In the genomic region with DNA sequence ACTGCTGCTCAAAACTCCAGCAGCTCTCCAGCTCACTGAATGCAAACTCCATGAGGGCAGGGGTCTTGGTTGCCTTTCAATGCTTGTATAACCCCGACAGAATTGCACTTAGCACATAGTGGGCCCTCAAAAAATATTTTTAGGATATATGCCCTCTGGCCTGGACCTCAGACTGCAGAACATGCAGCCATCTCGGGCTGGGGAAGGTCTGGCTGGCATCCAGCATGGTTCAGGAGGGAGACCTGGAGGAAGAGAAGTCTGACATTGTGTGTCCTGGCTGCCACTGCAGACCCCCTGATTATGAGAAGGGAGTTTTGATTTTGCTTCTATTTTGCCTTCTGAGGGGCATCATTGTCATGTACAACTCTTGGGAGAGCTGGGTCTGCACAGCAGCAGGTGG, we compare ENCODE assay signal across 25 cellular contexts.
DNase-seq lines count a peak whose midpoint lies in the region; ATAC-seq and TF ChIP-seq lines count a peak whose summit lies in the region.
"Had no signal": no experiment of that assay in that cellular context is flagged by ENCODE, and none has a peak within 500 bp of the region (broad histone marks: within the 10 kb centered on the region; RNA-seq: fewer than 3 reads in every experiment).

No MANE protein-coding gene starts in this region.

- BruUV-seq in MCF 10A (replicated peaks; lab: Mats Ljungman, UMichigan): no TSS peak

- H3K4me3 ChIP-seq in breast epithelium (no peak overlapping the region), esophagus muscularis mucosa (no peak overlapping the region), sigmoid colon (no peak overlapping the region), aorta (ENCODE audit: low read length in 2 of 2) (no peak overlapping the region), vagina (no peak overlapping the region)
- H3K4me3 ChIP-seq: BLaER1 treated with 17β-estradiol and CSF1 and Interleukin-3, amounts not matched to agents 10 nM and 100 nM; Peyer's patch; SJSA1 had no signal

- POLR2A ChIA-PET in MCF 10A (lab: Yijun Ruan, JAX): no interaction called here

- CTCF ChIA-PET in MCF 10A (lab: Yijun Ruan, JAX): interaction anchor here (1.3 to 1.9 kb wide), 2 partner anchors 14 to 220 kb away, joined by 5 to 9 read pairs; no protein-coding TSS in a partner anchor

- H3K36me3 ChIP-seq in breast epithelium (no peaks in the 10 kb centered on the region), esophagus muscularis mucosa (peaks cover under 1 to 20% (median 14%) of the 10 kb centered on the region in 4 donors), sigmoid colon (peaks cover 0 to 19% (median 2%) of the 10 kb centered on the region in 4 donors), aorta (ENCODE audit: control insufficient read depth in 1 of 2, insufficient read depth in 2 of 2, low read length in 1 of 2) (peaks cover 2 to 3% of the 10 kb centered on the region in 2 donors), vagina (no peaks in the 10 kb centered on the region)

- H3K27ac Mint-ChIP-seq in MCF 10A (ENCODE audit: low read depth, unreplicated experiment): no peak overlapping the region

- TF ChIP-seq POLR2A in breast epithelium (IDR thresholded peaks at IDR 0.05): no peak
- TF ChIP-seq POLR2A in esophagus muscularis mucosa (IDR thresholded peaks at IDR 0.05; ENCODE audit: low read depth): no peak
- no peak for TF ChIP-seq POLR2A in sigmoid colon (IDR thresholded peaks at IDR 0.05)
- TF ChIP-seq POLR2A in vagina (IDR thresholded peaks at IDR 0.05): no peak

- H3K27ac ChIP-seq in breast epithelium (peak overlapping the region; percentile 44 to 48), esophagus muscularis mucosa (replicated peaks in 1 of 4) (peak overlapping the region; percentile 69 to 80 (median 75)), sigmoid colon (peak overlapping the region; percentile 57 to 83 (median 77)), aorta (ENCODE audit: low read depth in 1 of 2, low read length in 2 of 2) (peak overlapping the region; percentile 35 to 49), vagina (no peak overlapping the region)
- H3K27ac ChIP-seq: BLaER1 treated with 17β-estradiol and CSF1 and Interleukin-3, amounts not matched to agents 10 nM and 100 nM; Peyer's patch; SJSA1 had no signal

- peaks cover 8% of the 10 kb centered on the region for H3K4me1 Mint-ChIP-seq in MCF 10A (ENCODE audit: insufficient read depth, unreplicated experiment)

- ATAC-seq in aorta (ENCODE audit: low FRiP score): no peak
- ATAC-seq: Right ventricle myocardium inferior had no signal

- no peaks in the 10 kb centered on the region for H3K9me3 ChIP-seq in breast epithelium
- no peaks in the 10 kb centered on the region for H3K9me3 ChIP-seq in esophagus muscularis mucosa
- H3K9me3 ChIP-seq in sigmoid colon: no peaks in the 10 kb centered on the region
- no peaks in the 10 kb centered on the region for H3K9me3 ChIP-seq in aorta (ENCODE audit: control insufficient read depth, low read length)
- H3K9me3 ChIP-seq in vagina: no peaks in the 10 kb centered on the region
- H3K9me3 ChIP-seq: BLaER1 treated with 17β-estradiol and CSF1 and Interleukin-3, amounts not matched to agents 10 nM and 100 nM; Peyer's patch; SJSA1 had no signal

- H3K4me1 ChIP-seq in breast epithelium: no peaks in the 10 kb centered on the region
- peaks cover 18 to 32% (median 28%) of the 10 kb centered on the region in 4 donors for H3K4me1 ChIP-seq in esophagus muscularis mucosa
- peaks cover 0 to 32% (median 23%) of the 10 kb centered on the region in 4 donors for H3K4me1 ChIP-seq in sigmoid colon
- no peaks in the 10 kb centered on the region for H3K4me1 ChIP-seq in aorta (ENCODE audit: control insufficient read depth in 1 of 2, insufficient read depth in 2 of 2, low read length in 2 of 2)
- no peaks in the 10 kb centered on the region for H3K4me1 ChIP-seq in vagina
- H3K4me1 ChIP-seq: Peyer's patch had no signal

- TF ChIP-seq CTCF in breast epithelium (IDR thresholded peaks at IDR 0.05) (no peak), MCF 10A (IDR thresholded peaks at IDR 0.05; ENCODE audit: unreplicated experiment) (no peak), esophagus muscularis mucosa (IDR thresholded peaks at IDR 0.05) (no peak), sigmoid colon (IDR thresholded peaks at IDR 0.05) (no peak), vagina (IDR thresholded peaks at IDR 0.05) (no peak)

- DNase-seq in breast epithelium (ENCODE audit: low spot score in 2 of 2) (no peak), MCF 10A (ENCODE audit: unreplicated experiment) (no peak), esophagus muscularis mucosa (ENCODE audit: extremely low spot score) (no peak), sigmoid colon (no peak), aorta (peak in 1 of 2 donors; percentile 42), DMS79 (lab: John Stamatoyannopoulos, UW) (no peak), COLO829 (ENCODE audit: low spot score) (no peak), vagina (ENCODE audit: extremely low spot score in 2 of 2) (no peak)
- DNase-seq: 8988T; CD4-positive, alpha-beta memory T cell; DMS53; EL; GF-D8; KG1; NCI-H1092 treated with DMSO at 0.1 percent for 48 hours; NCI-H1436 treated with DMSO at 0.1 percent for 48 hours; NCI-H2029 treated with DMSO at 0.1 percent for 48 hours; NCI-H2171; NCI-H345; NCI-H524; NCI-H82; Peyer's patch had no signal

- H3K9me3 Mint-ChIP-seq in MCF 10A (ENCODE audit: unreplicated experiment): no peaks in the 10 kb centered on the region
- H3K9me3 Mint-ChIP-seq: CD4-positive, alpha-beta memory T cell had no signal

- 79% methylated on average over 2 of the region's 2 CpGs for WGBS in esophagus muscularis mucosa
- 82 to 85% methylated on average over 2 of the region's 2 CpGs for WGBS in sigmoid colon, 2 donors
- 55 to 58% methylated on average over 2 of the region's 2 CpGs for WGBS in aorta, 2 donors

- no peak overlapping the region for H3K4me3 Mint-ChIP-seq in MCF 10A (ENCODE audit: unreplicated experiment)
- H3K4me3 Mint-ChIP-seq: CD4-positive, alpha-beta memory T cell had no signal

- H3K27me3 Mint-ChIP-seq in MCF 10A (ENCODE audit: insufficient read depth, unreplicated experiment): no peaks in the 10 kb centered on the region
- H3K27me3 Mint-ChIP-seq: CD4-positive, alpha-beta memory T cell had no signal

- TF ChIP-seq EP300 in esophagus muscularis mucosa (IDR thresholded peaks at IDR 0.05) (no peak), sigmoid colon (IDR thresholded peaks at IDR 0.05) (no peak)

- H3K36me3 Mint-ChIP-seq in MCF 10A (ENCODE audit: insufficient read depth, unreplicated experiment): peaks cover 6% of the 10 kb centered on the region

- intact Hi-C loops in breast epithelium (cut with DNase I; ENCODE audit: low total_unique reads): no loop called here
- intact Hi-C loops in MCF 10A (cut with micrococcal nuclease): no loop called here
- intact Hi-C loops in esophagus muscularis mucosa (cut with DNase I): no loop called here
- intact Hi-C loops in sigmoid colon (cut with DNase I): loop anchor here (5.0 kb wide), 1 partner anchor 201 kb away; no protein-coding TSS in a partner anchor
- intact Hi-C loops in aorta (cut with DNase I): no loop called here
- intact Hi-C loops in vagina (cut with DNase I): no loop called here

- H3K27me3 ChIP-seq in breast epithelium (no peaks in the 10 kb centered on the region), esophagus muscularis mucosa (no peaks in the 10 kb centered on the region), sigmoid colon (no peaks in the 10 kb centered on the region), aorta (ENCODE audit: control insufficient read depth in 1 of 2, insufficient read depth in 2 of 2, low read length in 1 of 2) (no peaks in the 10 kb centered on the region), vagina (no peaks in the 10 kb centered on the region)
- H3K27me3 ChIP-seq: BLaER1 treated with 17β-estradiol and CSF1 and Interleukin-3, amounts not matched to agents 10 nM and 100 nM; Peyer's patch; SJSA1 had no signal
